ENCODE assay signal across 28 cellular contexts in the genomic region with DNA sequence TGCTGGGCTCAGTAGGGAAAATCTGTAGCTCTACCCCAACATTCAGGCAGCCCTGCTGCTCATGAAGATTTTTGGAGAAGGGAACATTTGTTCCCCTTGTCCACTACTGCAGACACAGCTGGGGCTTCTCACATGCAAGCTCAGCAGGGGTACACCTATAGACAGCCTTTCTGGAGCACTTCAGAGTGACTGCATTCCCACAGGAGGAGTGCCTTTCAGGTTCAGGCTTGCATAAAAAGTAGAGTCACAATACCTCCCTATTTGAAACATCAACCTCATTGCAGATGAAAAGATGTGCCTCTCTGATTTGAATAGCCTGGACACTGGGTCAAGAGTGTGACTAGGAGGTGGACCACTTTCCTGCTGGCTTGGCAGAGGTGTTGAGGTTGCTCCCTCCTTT.
"Had no signal": no experiment of that assay in that cellular context is flagged by ENCODE, and none has a peak within 500 bp of the region (broad histone marks: within the 10 kb centered on the region; RNA-seq: fewer than 3 reads in every experiment).

No MANE protein-coding gene starts in this region.

- H3K4me3 ChIP-seq: ascending aorta, breast epithelium, coronary artery, dorsolateral prefrontal cortex, gastrocnemius medialis had no signal

- H3K9me3 Mint-ChIP-seq: activated CD4-positive, alpha-beta memory T cell treated with anti-CD3 and anti-CD28 coated beads for 36 hours; activated CD4-positive, alpha-beta T cell treated with anti-CD3 and anti-CD28 coated beads, Interleukin-2, amount 10 ng/mL, durations not matched to agents 24 days and 14 days; activated naive CD4-positive, alpha-beta T cell treated with anti-CD3 and anti-CD28 coated beads, Interleukin-2, amount 10 ng/mL, durations not matched to agents 7 days and 5 days; activated naive CD4-positive, alpha-beta T cell treated with anti-CD3 and anti-CD28 coated beads, Interleukin-2, amount 50 U/mL, for 72 hours; activated naive CD8-positive, alpha-beta T cell treated with anti-CD3 and anti-CD28 coated beads, Interleukin-2, amount 10 ng/mL, durations not matched to agents 7 days and 5 days; central memory CD8-positive, alpha-beta T cell; dendritic cell treated with granulocyte-macrophage colony-stimulating factor and Interleukin-4, amounts not matched to agents 40 ng/mL and 50 ng/mL, for 4 days; effector memory CD8-positive, alpha-beta T cell had no signal

- H3K9me3 ChIP-seq: ascending aorta, breast epithelium, gastrocnemius medialis had no signal

- H3K36me3 ChIP-seq: ascending aorta, breast epithelium, gastrocnemius medialis had no signal

- H3K27me3 Mint-ChIP-seq: activated CD4-positive, alpha-beta memory T cell treated with anti-CD3 and anti-CD28 coated beads for 36 hours; activated CD4-positive, alpha-beta T cell treated with anti-CD3 and anti-CD28 coated beads, Interleukin-2, amount 10 ng/mL, durations not matched to agents 24 days and 14 days; activated naive CD4-positive, alpha-beta T cell treated with anti-CD3 and anti-CD28 coated beads, Interleukin-2, amount 10 ng/mL, durations not matched to agents 7 days and 5 days; brain; dendritic cell treated with granulocyte-macrophage colony-stimulating factor and Interleukin-4, amounts not matched to agents 40 ng/mL and 50 ng/mL, for 4 days had no signal

- H3K27me3 ChIP-seq: ascending aorta had no signal

- H3K4me1 Mint-ChIP-seq: activated CD4-positive, alpha-beta T cell treated with anti-CD3 and anti-CD28 coated beads for 36 hours; activated CD4-positive, alpha-beta T cell treated with anti-CD3 and anti-CD28 coated beads, Interleukin-2, amount 10 ng/mL, durations not matched to agents 24 days and 14 days; activated naive CD4-positive, alpha-beta T cell treated with anti-CD3 and anti-CD28 coated beads, Interleukin-2, amount 10 ng/mL, durations not matched to agents 7 days and 5 days; brain; central memory CD8-positive, alpha-beta T cell had no signal

- H3K4me1 ChIP-seq: ascending aorta, breast epithelium, gastrocnemius medialis had no signal

- H3K27ac Mint-ChIP-seq: activated CD4-positive, alpha-beta memory T cell treated with anti-CD3 and anti-CD28 coated beads for 36 hours; activated CD4-positive, alpha-beta T cell treated with anti-CD3 and anti-CD28 coated beads for 36 hours; activated CD4-positive, alpha-beta T cell treated with anti-CD3 and anti-CD28 coated beads, Interleukin-2, amount 10 ng/mL, durations not matched to agents 24 days and 14 days; activated CD8-positive, alpha-beta memory T cell treated with anti-CD3 and anti-CD28 coated beads, Interleukin-2, amount 10 ng/mL, durations not matched to agents 7 days and 5 days; activated CD8-positive, alpha-beta T cell treated with anti-CD3 and anti-CD28 coated beads, Interleukin-2, amount 10 ng/mL, durations not matched to agents 7 days and 5 days; activated naive CD4-positive, alpha-beta T cell treated with anti-CD3 and anti-CD28 coated beads, Interleukin-2, amount 10 ng/mL, durations not matched to agents 7 days and 5 days; activated naive CD4-positive, alpha-beta T cell treated with anti-CD3 and anti-CD28 coated beads, Interleukin-2, amount 50 U/mL, for 72 hours; activated naive CD8-positive, alpha-beta T cell treated with anti-CD3 and anti-CD28 coated beads, Interleukin-2, amount 10 ng/mL, durations not matched to agents 7 days and 5 days; brain; dendritic cell treated with granulocyte-macrophage colony-stimulating factor and Interleukin-4, amounts not matched to agents 40 ng/mL and 50 ng/mL, for 4 days; effector memory CD8-positive, alpha-beta T cell had no signal

- H3K4me3 Mint-ChIP-seq: activated CD4-positive, alpha-beta memory T cell treated with anti-CD3 and anti-CD28 coated beads for 36 hours; activated CD4-positive, alpha-beta T cell treated with anti-CD3 and anti-CD28 coated beads for 36 hours; activated CD4-positive, alpha-beta T cell treated with anti-CD3 and anti-CD28 coated beads, Interleukin-2, amount 10 ng/mL, durations not matched to agents 24 days and 14 days; activated CD8-positive, alpha-beta memory T cell treated with anti-CD3 and anti-CD28 coated beads, Interleukin-2, amount 10 ng/mL, durations not matched to agents 7 days and 5 days; activated CD8-positive, alpha-beta T cell treated with anti-CD3 and anti-CD28 coated beads, Interleukin-2, amount 10 ng/mL, durations not matched to agents 7 days and 5 days; activated naive CD4-positive, alpha-beta T cell treated with anti-CD3 and anti-CD28 coated beads, Interleukin-2, amount 10 ng/mL, durations not matched to agents 7 days and 5 days; activated naive CD8-positive, alpha-beta T cell treated with anti-CD3 and anti-CD28 coated beads, Interleukin-2, amount 10 ng/mL, durations not matched to agents 7 days and 5 days; brain; central memory CD8-positive, alpha-beta T cell; dendritic cell treated with granulocyte-macrophage colony-stimulating factor and Interleukin-4, amounts not matched to agents 40 ng/mL and 50 ng/mL, for 4 days; effector memory CD8-positive, alpha-beta T cell had no signal

- H3K36me3 Mint-ChIP-seq: activated CD4-positive, alpha-beta memory T cell treated with anti-CD3 and anti-CD28 coated beads for 36 hours; activated CD8-positive, alpha-beta memory T cell treated with anti-CD3 and anti-CD28 coated beads, Interleukin-2, amount 10 ng/mL, durations not matched to agents 7 days and 5 days; activated naive CD4-positive, alpha-beta T cell treated with anti-CD3 and anti-CD28 coated beads, Interleukin-2, amount 10 ng/mL, durations not matched to agents 7 days and 5 days; activated naive CD4-positive, alpha-beta T cell treated with anti-CD3 and anti-CD28 coated beads, Interleukin-2, amount 50 U/mL, for 72 hours; activated naive CD8-positive, alpha-beta T cell treated with anti-CD3 and anti-CD28 coated beads, Interleukin-2, amount 10 ng/mL, durations not matched to agents 7 days and 5 days; brain had no signal

- DNase-seq: activated CD4-positive, alpha-beta memory T cell treated with anti-CD3 and anti-CD28 coated beads for 36 hours; activated CD4-positive, alpha-beta T cell treated with anti-CD3 and anti-CD28 coated beads for 36 hours; activated CD4-positive, alpha-beta T cell treated with anti-CD3 and anti-CD28 coated beads, Interleukin-2, amount 10 ng/mL, durations not matched to agents 24 days and 14 days; activated CD4-positive, CD25-positive, alpha-beta regulatory T cell; activated CD4-positive, CD25-positive, alpha-beta regulatory T cell treated with anti-CD3 and anti-CD28 coated beads, Interleukin-2, amount 50 U/mL, for 72 hours; activated CD8-positive, alpha-beta memory T cell treated with anti-CD3 and anti-CD28 coated beads, Interleukin-2, amount 10 ng/mL, durations not matched to agents 7 days and 5 days; activated CD8-positive, alpha-beta memory T cell treated with anti-CD3 and anti-CD28 coated beads, Interleukin-2, amount 50 U/mL, for 4 hours; activated CD8-positive, alpha-beta T cell treated with anti-CD3 and anti-CD28 coated beads, Interleukin-2, amount 10 ng/mL, durations not matched to agents 7 days and 5 days; activated gamma-delta T cell; activated naive CD4-positive, alpha-beta T cell; activated naive CD4-positive, alpha-beta T cell treated with anti-CD3 and anti-CD28 coated beads, Interleukin-2, amount 10 ng/mL, durations not matched to agents 7 days and 5 days; activated naive CD8-positive, alpha-beta T cell treated with anti-CD3 and anti-CD28 coated beads, Interleukin-2, amount 10 ng/mL, durations not matched to agents 7 days and 5 days; activated T-cell treated with anti-CD3 and anti-CD28 coated beads, Interleukin-2, amount 50 U/mL, for 1 hour; activated T-cell treated with anti-CD3 and anti-CD28 coated beads, Interleukin-2, amount 50 U/mL, for 48 hours; dorsolateral prefrontal cortex; effector memory CD8-positive, alpha-beta T cell; foreskin fibroblast; gastrocnemius medialis; glutamatergic neuron; T-helper 2 cell had no signal

- H3K27ac ChIP-seq: ascending aorta, breast epithelium, coronary artery, dorsolateral prefrontal cortex, epithelial cell of prostate, gastrocnemius medialis had no signal
